In genomic region chr4:8615921-8616787, GRCh38 we compare ENCODE assay signal across 22 cellular contexts. TPM values are rescaled to one million over a fixed set of nuclear protein-coding genes. Genes with fewer than 3 reads are reported as not detected.
"Had no signal": no experiment of that assay in that cellular context is flagged by ENCODE, and none has a peak within 500 bp of the region (broad histone marks: within the 10 kb centered on the region; RNA-seq: fewer than 3 reads in every experiment).

No MANE protein-coding gene starts in this region.

- H3K36me3 Mint-ChIP-seq: activated CD8-positive, alpha-beta memory T cell treated with anti-CD3 and anti-CD28 coated beads, Interleukin-2, amount 10 ng/mL, durations not matched to agents 7 days and 5 days; activated naive CD8-positive, alpha-beta T cell treated with anti-CD3 and anti-CD28 coated beads for 36 hours; naive thymus-derived CD4-positive, alpha-beta T cell had no signal

- FAIRE-seq: colon, keratinocyte, TTC549 had no signal

- ATAC-seq: activated CD8-positive, alpha-beta memory T cell treated with anti-CD3 and anti-CD28 coated beads, Interleukin-2, amount 10 ng/mL, durations not matched to agents 7 days and 5 days; activated T-helper 17 cell treated with anti-CD3 and anti-CD28 coated beads, Interleukin-2, amount 50 U/mL, for 72 hours; foreskin keratinocyte; left lung; naive thymus-derived CD4-positive, alpha-beta T cell; stimulated activated naive CD8-positive, alpha-beta T cell treated with anti-CD3 and anti-CD28 coated beads, Interleukin-15, amount 100 ng/mL, for 72 hours had no signal

- H3K27me3 ChIP-seq: cardiac muscle cell, foreskin keratinocyte, upper lobe of left lung had no signal

- H3K27ac Mint-ChIP-seq: activated CD4-positive, alpha-beta memory T cell treated with anti-CD3 and anti-CD28 coated beads, Interleukin-2, amount 10 ng/mL, durations not matched to agents 7 days and 5 days; activated CD8-positive, alpha-beta memory T cell treated with anti-CD3 and anti-CD28 coated beads, Interleukin-2, amount 10 ng/mL, durations not matched to agents 7 days and 5 days; activated naive CD8-positive, alpha-beta T cell treated with anti-CD3 and anti-CD28 coated beads for 36 hours; activated T-helper 17 cell treated with anti-CD3 and anti-CD28 coated beads, Interleukin-2, amount 50 U/mL, for 72 hours; stimulated activated naive CD8-positive, alpha-beta T cell treated with anti-CD3 and anti-CD28 coated beads, Interleukin-15, amount 100 ng/mL, for 72 hours had no signal

- H3K27me3 Mint-ChIP-seq: activated CD4-positive, alpha-beta memory T cell treated with anti-CD3 and anti-CD28 coated beads, Interleukin-2, amount 10 ng/mL, durations not matched to agents 7 days and 5 days; activated CD8-positive, alpha-beta memory T cell treated with anti-CD3 and anti-CD28 coated beads, Interleukin-2, amount 10 ng/mL, durations not matched to agents 7 days and 5 days; stimulated activated naive CD8-positive, alpha-beta T cell treated with anti-CD3 and anti-CD28 coated beads, Interleukin-15, amount 100 ng/mL, for 72 hours had no signal

- H3K4me3 Mint-ChIP-seq: activated CD4-positive, alpha-beta memory T cell treated with anti-CD3 and anti-CD28 coated beads, Interleukin-2, amount 10 ng/mL, durations not matched to agents 7 days and 5 days; activated CD8-positive, alpha-beta memory T cell treated with anti-CD3 and anti-CD28 coated beads, Interleukin-2, amount 10 ng/mL, durations not matched to agents 7 days and 5 days; activated naive CD8-positive, alpha-beta T cell treated with anti-CD3 and anti-CD28 coated beads for 36 hours; activated T-helper 17 cell treated with anti-CD3 and anti-CD28 coated beads, Interleukin-2, amount 50 U/mL, for 72 hours; naive thymus-derived CD4-positive, alpha-beta T cell; stimulated activated naive CD8-positive, alpha-beta T cell treated with anti-CD3 and anti-CD28 coated beads, Interleukin-15, amount 100 ng/mL, for 72 hours had no signal

- H3K4me1 ChIP-seq: foreskin keratinocyte, left lung, parathyroid adenoma, upper lobe of left lung had no signal

- H2AFZ ChIP-seq: parathyroid adenoma had no signal

- H3K27ac ChIP-seq: cardiac muscle cell, dorsolateral prefrontal cortex, foreskin keratinocyte, left lung, parathyroid adenoma, upper lobe of left lung had no signal

- H3K79me2 ChIP-seq: parathyroid adenoma had no signal

- H3K36me3 ChIP-seq: cardiac muscle cell, left lung, upper lobe of left lung had no signal

- H3K9ac ChIP-seq: parathyroid adenoma had no signal

- H3K4me3 ChIP-seq: cardiac muscle cell, dorsolateral prefrontal cortex, left lung, upper lobe of left lung had no signal

- H3K9me3 ChIP-seq: left lung, upper lobe of left lung had no signal

- DNase-seq: activated CD4-positive, alpha-beta memory T cell treated with anti-CD3 and anti-CD28 coated beads, Interleukin-2, amount 10 ng/mL, durations not matched to agents 7 days and 5 days; activated CD4-positive, alpha-beta T cell treated with anti-CD3 and anti-CD28 coated beads for 4 hours; activated CD8-positive, alpha-beta memory T cell treated with anti-CD3 and anti-CD28 coated beads, Interleukin-2, amount 10 ng/mL, durations not matched to agents 7 days and 5 days; activated naive CD4-positive, alpha-beta T cell; activated naive CD8-positive, alpha-beta T cell treated with anti-CD3 and anti-CD28 coated beads for 36 hours; amniotic stem cell; dorsolateral prefrontal cortex; foreskin keratinocyte; stimulated activated CD4-positive, alpha-beta T cell treated with anti-CD3 and anti-CD28 coated beads, Interleukin-2, amount 100 ng/mL, for 24 hours; stimulated activated naive CD8-positive, alpha-beta T cell treated with anti-CD3 and anti-CD28 coated beads, Interleukin-15, amount 100 ng/mL, for 72 hours; SW 1271; T-helper 2 cell had no signal

- H3K4me1 Mint-ChIP-seq: activated CD4-positive, alpha-beta memory T cell treated with anti-CD3 and anti-CD28 coated beads, Interleukin-2, amount 10 ng/mL, durations not matched to agents 7 days and 5 days; activated CD8-positive, alpha-beta memory T cell treated with anti-CD3 and anti-CD28 coated beads, Interleukin-2, amount 10 ng/mL, durations not matched to agents 7 days and 5 days; activated naive CD8-positive, alpha-beta T cell treated with anti-CD3 and anti-CD28 coated beads for 36 hours; activated T-helper 17 cell treated with anti-CD3 and anti-CD28 coated beads, Interleukin-2, amount 50 U/mL, for 72 hours; naive thymus-derived CD4-positive, alpha-beta T cell had no signal

- H3K9me3 Mint-ChIP-seq: activated CD4-positive, alpha-beta memory T cell treated with anti-CD3 and anti-CD28 coated beads, Interleukin-2, amount 10 ng/mL, durations not matched to agents 7 days and 5 days; activated naive CD8-positive, alpha-beta T cell treated with anti-CD3 and anti-CD28 coated beads for 36 hours; activated T-helper 17 cell treated with anti-CD3 and anti-CD28 coated beads, Interleukin-2, amount 50 U/mL, for 72 hours; naive thymus-derived CD4-positive, alpha-beta T cell; stimulated activated naive CD8-positive, alpha-beta T cell treated with anti-CD3 and anti-CD28 coated beads, Interleukin-15, amount 100 ng/mL, for 72 hours had no signal

RNA-seq across cellular contexts. Expression of gene CPZ, which starts 23.6 kb away (rescaled TPM):
- total RNA-seq: activated CD8-positive, alpha-beta memory T cell treated with anti-CD3 and anti-CD28 coated beads, Interleukin-2, amount 10 ng/mL, durations not matched to agents 7 days and 5 days; activated naive CD8-positive, alpha-beta T cell treated with anti-CD3 and anti-CD28 coated beads for 36 hours; activated T-helper 17 cell treated with anti-CD3 and anti-CD28 coated beads, Interleukin-2, amount 50 U/mL, for 72 hours; foreskin keratinocyte; naive thymus-derived CD4-positive, alpha-beta T cell had no signal
- polyA plus RNA-seq: foreskin keratinocyte; keratinocyte; naive thymus-derived CD4-positive, alpha-beta T cell had no signal

RNA-seq across cellular contexts. Expression of gene GPR78, which starts 36.0 kb away (rescaled TPM):
- total RNA-seq: activated CD8-positive, alpha-beta memory T cell treated with anti-CD3 and anti-CD28 coated beads, Interleukin-2, amount 10 ng/mL, durations not matched to agents 7 days and 5 days; activated naive CD8-positive, alpha-beta T cell treated with anti-CD3 and anti-CD28 coated beads for 36 hours; activated T-helper 17 cell treated with anti-CD3 and anti-CD28 coated beads, Interleukin-2, amount 50 U/mL, for 72 hours; epithelial cell of proximal tubule; foreskin keratinocyte; naive thymus-derived CD4-positive, alpha-beta T cell had no signal
- polyA plus RNA-seq: foreskin keratinocyte; keratinocyte; naive thymus-derived CD4-positive, alpha-beta T cell had no signal
